ENCODE assay signal across 9 cellular contexts in genomic region chr1:196723325-196724185, GRCh38. TPM values are rescaled to one million over a fixed set of nuclear protein-coding genes. Genes with fewer than 3 reads are reported as not detected.
A peak's percentile ranks its signal among the peaks of the same experiment; 100 is the strongest.
DNase-seq lines count a peak whose midpoint lies in the region; ATAC-seq, FAIRE-seq and TF ChIP-seq lines count a peak whose summit lies in the region.
"Had no signal": no experiment of that assay in that cellular context is flagged by ENCODE, and none has a peak within 500 bp of the region (broad histone marks: within the 10 kb centered on the region; RNA-seq: fewer than 3 reads in every experiment).

No MANE protein-coding gene starts in this region.

- peak; percentile 55 for TF ChIP-seq CTCF in D721Med (IDR thresholded peaks at IDR 0.05; ENCODE audit: insufficient read depth, missing control alignments)
- TF ChIP-seq CTCF in VCaP (conservative IDR thresholded peaks at IDR 0.05) = peak; percentile 61
- peak; percentile 86 for TF ChIP-seq CTCF in epithelial cell of proximal tubule (conservative IDR thresholded peaks at IDR 0.05; ENCODE audit: low read depth, low read length)
- peak; percentile 54 for TF ChIP-seq CTCF in smooth muscle cell (IDR thresholded peaks at IDR 0.05; ENCODE audit: borderline replicate concordance, insufficient read depth, poor library complexity, severe bottlenecking)

- H3K4me3 ChIP-seq in epithelial cell of proximal tubule (ENCODE audit: low read depth, low read length) = no peak overlapping the region
- H3K4me3 ChIP-seq in smooth muscle cell = no peak overlapping the region

- no peak overlapping the region for H3K4me2 ChIP-seq in smooth muscle cell

- no peak overlapping the region for H2AFZ ChIP-seq in smooth muscle cell (ENCODE audit: low read depth)

- no peaks in the 10 kb centered on the region for H3K36me3 ChIP-seq in smooth muscle cell (ENCODE audit: low read depth)

- WGBS in smooth muscle cell (ENCODE audit: low lambda C conversion rate) = 80% methylated on average over 14 of the region's 14 CpGs

- peak; percentile 95 for FAIRE-seq in D721Med (lab: Jason Lieb, UNC)

- no peaks in the 10 kb centered on the region for H3K79me2 ChIP-seq in smooth muscle cell (ENCODE audit: low read depth)

- no peaks in the 10 kb centered on the region for H4K20me1 ChIP-seq in smooth muscle cell (ENCODE audit: low read depth)

- ATAC-seq in GM18870 (IDR thresholded peaks at IDR 0.05; ENCODE audit: unreplicated experiment) = peak; percentile 98
- peak; percentile 100 for ATAC-seq in HG03025 (IDR thresholded peaks at IDR 0.05; ENCODE audit: low FRiP score, unreplicated experiment)

- H3K9ac ChIP-seq in smooth muscle cell (ENCODE audit: low read depth) = no peak overlapping the region

- DNase-seq in D721Med (ENCODE audit: insufficient read length, low spot score) (no peak), NCI-H1694 (lab: John Stamatoyannopoulos, UW) (peak; percentile 43), epithelial cell of proximal tubule (ENCODE audit: low read depth) (peak; percentile 19), smooth muscle cell (lab: John Stamatoyannopoulos, UW; ENCODE audit: unreplicated experiment) (no peak), midbrain (lab: John Stamatoyannopoulos, UW) (no peak)

- H3K9me3 ChIP-seq in smooth muscle cell (replicated peaks; ENCODE audit: low read depth) = no peaks in the 10 kb centered on the region

- H3F3A ChIP-seq in smooth muscle cell (ENCODE audit: low read depth) = no peaks in the 10 kb centered on the region

- H3K4me1 ChIP-seq in smooth muscle cell (ENCODE audit: low read depth) = no peaks in the 10 kb centered on the region

- H3K27ac ChIP-seq in VCaP (no peak overlapping the region), smooth muscle cell (ENCODE audit: low read depth) (no peak overlapping the region)

- H3K27me3 ChIP-seq in smooth muscle cell (ENCODE audit: low read depth) = peaks cover 3% of the 10 kb centered on the region

RNA-seq across cellular contexts. Expression of gene CFHR3, which starts 51.1 kb away (rescaled TPM):
- total RNA-seq in epithelial cell of proximal tubule (not detected in 2 replicates), smooth muscle cell (0.18 and 0.72 TPM in 2 replicates)
- polyA plus RNA-seq in smooth muscle cell = 0.34 TPM in 1 of 2 replicates, not detected in the other
- total RNA-seq: activated naive CD4-positive, alpha-beta T cell treated with anti-CD3 and anti-CD28 coated beads, Interleukin-2, amount 50 U/mL, for 72 hours had no signal

Comparison
In these comparisons a context has a peak if more than half of its experiments do, and no peak if none do; other contexts are left out.
1. DNase-seq: peak in NCI-H1694 (single experiment) and epithelial cell of proximal tubule (single experiment); none in D721Med (single experiment), smooth muscle cell (single experiment) and midbrain (single experiment).
2. Peak in every context shown above with its lines, with median percentiles within 50 percentile points of each other: CTCF ChIP-seq.